Comparison of ENCODE assay signal across 13 cellular contexts in the genomic region with DNA sequence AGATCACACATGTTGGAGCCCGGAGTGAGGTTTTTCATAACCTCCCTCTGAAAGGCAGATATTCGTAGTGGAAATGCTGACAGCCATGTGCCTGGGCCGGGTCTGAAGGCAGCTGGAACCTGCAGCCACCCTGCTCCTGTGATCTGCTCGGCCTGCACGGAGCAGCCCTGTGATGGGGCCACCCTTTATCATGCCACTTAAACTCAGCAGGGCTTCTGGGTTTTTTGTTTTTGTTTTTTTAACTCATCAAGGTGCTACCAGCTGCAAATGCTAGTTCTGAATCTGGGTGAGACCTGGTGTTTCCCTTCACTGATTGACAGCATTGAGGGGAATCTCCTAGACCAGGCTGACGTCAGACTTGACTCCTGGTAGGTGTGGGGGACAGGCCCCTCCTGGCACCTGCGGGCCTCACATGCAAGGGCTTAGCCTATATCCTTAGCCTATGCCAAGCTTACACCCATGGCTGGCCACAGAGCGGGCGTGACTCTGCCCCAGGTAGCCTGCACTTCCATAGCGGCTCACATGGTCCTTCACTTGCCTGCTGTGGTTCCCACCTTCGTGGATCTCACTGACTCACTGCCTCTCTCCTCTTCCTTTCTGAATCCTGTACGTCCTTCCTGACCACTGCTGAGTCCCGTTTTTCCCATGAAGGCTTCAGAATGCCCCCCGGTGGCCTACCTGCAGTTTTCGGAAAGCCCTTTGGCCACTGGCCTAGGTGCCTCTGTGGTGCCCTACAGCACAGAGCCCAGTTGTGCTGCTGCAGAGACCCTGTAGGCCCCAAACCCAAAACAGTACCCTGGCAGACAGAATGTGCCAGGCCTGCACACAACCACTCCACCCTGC.
DNase-seq lines count a peak whose midpoint lies in the region; ATAC-seq lines count a peak whose summit lies in the region.
"Had no signal": no experiment of that assay in that cellular context is flagged by ENCODE, and none has a peak within 500 bp of the region (broad histone marks: within the 10 kb centered on the region; RNA-seq: fewer than 3 reads in every experiment).

No MANE protein-coding gene starts in this region.

- peak overlapping the region in 1 of 2 donors; percentile 54 for H3K4me3 Mint-ChIP-seq in activated T-cell treated with anti-CD3 and anti-CD28 coated beads, Interleukin-2, amount 50 U/mL, for 72 hours
- no peak overlapping the region for H3K4me3 Mint-ChIP-seq in stimulated activated memory B cell treated with anti-CD40 and anti-IgM and Interleukin-4, amounts not matched to agents 10 μg/mL and 1 μg/mL and 100 μg/mL, for 72 hours
- H3K4me3 Mint-ChIP-seq: B cell had no signal

- peak; percentile 19 to 45 for DNase-seq in activated T-cell treated with anti-CD3 and anti-CD28 coated beads, Interleukin-2, amount 50 U/mL, for 72 hours
- DNase-seq in activated T-cell treated with anti-CD3 and anti-CD28 coated beads for 4 hours (no peak), amniotic epithelial cell (ENCODE audit: low read depth) (peak; percentile 26), retina (no peak), GM19240 (ENCODE audit: insufficient read length, low spot score) (no peak)
- DNase-seq: foreskin melanocyte; left cardiac atrium; stimulated activated CD4-positive, alpha-beta T cell treated with anti-CD3 and anti-CD28 coated beads, Interleukin-4, amount 100 ng/mL, for 1 hour; T-helper 1 cell had no signal

- no peaks in the 10 kb centered on the region for H3K9me3 Mint-ChIP-seq in activated T-cell treated with anti-CD3 and anti-CD28 coated beads, Interleukin-2, amount 50 U/mL, for 72 hours
- H3K9me3 Mint-ChIP-seq in stimulated activated memory B cell treated with anti-CD40 and anti-IgM and Interleukin-4, amounts not matched to agents 10 μg/mL and 1 μg/mL and 100 μg/mL, for 72 hours = no peaks in the 10 kb centered on the region

- H3K27me3 Mint-ChIP-seq in activated T-cell treated with anti-CD3 and anti-CD28 coated beads, Interleukin-2, amount 50 U/mL, for 72 hours (ENCODE audit: low read depth) = no peaks in the 10 kb centered on the region
- peaks cover 12% of the 10 kb centered on the region for H3K27me3 Mint-ChIP-seq in stimulated activated memory B cell treated with anti-CD40 and anti-IgM and Interleukin-4, amounts not matched to agents 10 μg/mL and 1 μg/mL and 100 μg/mL, for 72 hours
- H3K27me3 Mint-ChIP-seq: B cell had no signal

- H3K36me3 Mint-ChIP-seq in activated T-cell treated with anti-CD3 and anti-CD28 coated beads, Interleukin-2, amount 50 U/mL, for 72 hours (ENCODE audit: insufficient read depth in 2 of 2) = no peaks in the 10 kb centered on the region
- no peaks in the 10 kb centered on the region for H3K36me3 Mint-ChIP-seq in stimulated activated memory B cell treated with anti-CD40 and anti-IgM and Interleukin-4, amounts not matched to agents 10 μg/mL and 1 μg/mL and 100 μg/mL, for 72 hours

- H3K4me1 Mint-ChIP-seq in activated T-cell treated with anti-CD3 and anti-CD28 coated beads, Interleukin-2, amount 50 U/mL, for 72 hours (ENCODE audit: low read depth) = peaks cover 32% of the 10 kb centered on the region
- peaks cover 6% of the 10 kb centered on the region for H3K4me1 Mint-ChIP-seq in stimulated activated memory B cell treated with anti-CD40 and anti-IgM and Interleukin-4, amounts not matched to agents 10 μg/mL and 1 μg/mL and 100 μg/mL, for 72 hours

- ATAC-seq in activated T-cell treated with anti-CD3 and anti-CD28 coated beads, Interleukin-2, amount 50 U/mL, for 72 hours (replicated peaks in 1 of 2) = peak; percentile 83 to 85
- peak; percentile 48 for ATAC-seq in HG02759 (IDR thresholded peaks at IDR 0.05; ENCODE audit: unreplicated experiment)
- ATAC-seq in stimulated activated memory B cell treated with anti-CD40 and anti-IgM and Interleukin-4, amounts not matched to agents 10 μg/mL and 1 μg/mL and 100 μg/mL, for 72 hours = peak; percentile 72
- ATAC-seq in HG03457 (IDR thresholded peaks at IDR 0.05; ENCODE audit: unreplicated experiment) = no peak
- ATAC-seq: left cardiac atrium had no signal

- peak overlapping the region; percentile 27 for H3K27ac Mint-ChIP-seq in activated T-cell treated with anti-CD3 and anti-CD28 coated beads, Interleukin-2, amount 50 U/mL, for 72 hours
- H3K27ac Mint-ChIP-seq in stimulated activated memory B cell treated with anti-CD40 and anti-IgM and Interleukin-4, amounts not matched to agents 10 μg/mL and 1 μg/mL and 100 μg/mL, for 72 hours = peak overlapping the region; percentile 14
- H3K27ac Mint-ChIP-seq: B cell had no signal

Comparison
In these comparisons a context has a peak if more than half of its experiments do, and no peak if none do; other contexts are left out.
1. DNase-seq: peak in activated T-cell treated with anti-CD3 and anti-CD28 coated beads, Interleukin-2, amount 50 U/mL, for 72 hours (2 of 2) and amniotic epithelial cell (single experiment); none in activated T-cell treated with anti-CD3 and anti-CD28 coated beads for 4 hours (single experiment), retina (single experiment) and GM19240 (single experiment).